1 cellular context compared by ENCODE assay signal in genomic region chr13:77696863-77697207, GRCh38.
TF ChIP-seq lines count a peak whose summit lies in the region.

No MANE protein-coding gene starts in this region.

TF ChIP-seq in K562, 482 proteins besides CTCF, POLR2A, EP300 and RAD21 (continued from another document):
- TF ChIP-seq HINFP (tag; conservative IDR thresholded peaks at IDR 0.05; ENCODE audit: low read depth) = no peak
- TF ChIP-seq ZNF592 (IDR thresholded peaks at IDR 0.05) = no peak
- no peak for TF ChIP-seq ZC3H4 (CRISPR knock-in tag; IDR thresholded peaks at IDR 0.05; ENCODE audit: borderline replicate concordance)
- TF ChIP-seq ZFPM2 (CRISPR knock-in tag; IDR thresholded peaks at IDR 0.05) = no peak
- TF ChIP-seq ZNF253 (CRISPR knock-in tag; conservative IDR thresholded peaks at IDR 0.05) = no peak
- TF ChIP-seq SIX5 (IDR thresholded peaks at IDR 0.05; ENCODE audit: borderline replicate concordance in 1 of 2, insufficient read depth in 1 of 2, low read depth in 1 of 2, low read length in 2 of 2) = no peak
- TF ChIP-seq MTA3 (IDR thresholded peaks at IDR 0.05; ENCODE audit: borderline replicate concordance) = no peak
- TF ChIP-seq ATF3 (IDR thresholded peaks at IDR 0.05) = no peak
- TF ChIP-seq ATF3 (CRISPR knock-in tag; conservative IDR thresholded peaks at IDR 0.05) = no peak
- TF ChIP-seq, protein P1, sequence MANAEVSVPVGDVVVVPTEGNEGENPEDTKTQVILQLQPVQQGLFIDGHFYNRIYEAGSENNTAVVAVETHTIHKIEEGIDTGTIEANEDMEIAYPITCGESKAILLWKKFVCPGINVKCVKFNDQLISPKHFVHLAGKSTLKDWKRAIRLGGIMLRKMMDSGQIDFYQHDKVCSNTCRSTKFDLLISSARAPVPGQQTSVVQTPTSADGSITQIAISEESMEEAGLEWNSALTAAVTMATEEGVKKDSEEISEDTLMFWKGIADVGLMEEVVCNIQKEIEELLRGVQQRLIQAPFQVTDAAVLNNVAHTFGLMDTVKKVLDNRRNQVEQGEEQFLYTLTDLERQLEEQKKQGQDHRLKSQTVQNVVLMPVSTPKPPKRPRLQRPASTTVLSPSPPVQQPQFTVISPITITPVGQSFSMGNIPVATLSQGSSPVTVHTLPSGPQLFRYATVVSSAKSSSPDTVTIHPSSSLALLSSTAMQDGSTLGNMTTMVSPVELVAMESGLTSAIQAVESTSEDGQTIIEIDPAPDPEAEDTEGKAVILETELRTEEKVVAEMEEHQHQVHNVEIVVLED (CRISPR knock-in tag; IDR thresholded peaks at IDR 0.05) = no peak
- no peak for TF ChIP-seq ZBTB2 (IDR thresholded peaks at IDR 0.05)
- no peak for TF ChIP-seq SOX6 (IDR thresholded peaks at IDR 0.05)
